Comparison of ENCODE assay signal across 8 cellular contexts in the genomic region with DNA sequence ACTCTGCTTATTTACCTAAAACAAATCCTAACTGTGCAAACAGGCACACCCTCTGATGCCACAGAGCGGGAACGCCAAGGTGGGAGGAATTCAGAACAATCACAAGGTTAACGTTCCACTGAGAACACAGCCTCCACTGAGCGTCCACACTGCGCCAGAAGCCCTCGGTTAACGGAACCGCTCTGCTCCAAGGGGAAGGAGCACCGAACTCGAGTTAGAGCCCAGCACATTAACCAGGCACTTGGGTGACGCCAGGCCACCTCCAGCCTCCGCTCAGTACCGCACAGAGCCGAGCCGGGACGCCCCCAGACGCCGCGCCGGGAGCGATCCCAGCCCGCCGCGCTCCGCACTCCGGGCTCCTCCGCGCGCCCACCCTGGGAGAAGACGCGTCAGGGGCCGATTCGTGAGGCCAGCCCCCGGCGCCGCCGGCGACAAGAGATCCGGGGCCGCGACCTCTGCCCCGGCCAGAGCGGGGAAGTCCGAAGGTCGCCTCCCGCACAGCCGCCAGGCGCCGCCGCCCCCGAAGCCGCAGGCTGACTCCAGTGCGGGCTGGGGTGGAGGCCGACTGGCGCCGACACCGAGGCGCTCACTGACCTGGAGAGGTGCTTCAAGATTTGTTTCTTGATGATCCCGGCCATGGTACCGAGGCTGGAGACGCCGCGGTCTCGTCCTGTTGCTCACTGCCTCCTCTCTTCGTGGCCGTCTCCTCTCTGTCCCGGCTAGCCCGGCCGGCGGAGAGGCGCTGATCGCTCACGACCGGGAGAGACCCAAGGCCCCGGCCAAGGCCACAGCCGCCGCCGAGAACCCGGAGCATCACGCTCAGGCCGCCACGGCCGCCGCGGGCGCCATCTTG. TPM values are rescaled to one million over a fixed set of nuclear protein-coding genes. Genes with fewer than 3 reads are reported as not detected.
DNase-seq lines count a peak whose midpoint lies in the region; ATAC-seq and TF ChIP-seq lines count a peak whose summit lies in the region.

No MANE protein-coding gene starts in this region.

- H3K27me3 ChIP-seq in HUES48 (ENCODE audit: control insufficient read depth, insufficient read depth, low read length), result no peaks in the 10 kb centered on the region

- H3K4me1 ChIP-seq in ES-I3 (ENCODE audit: insufficient read depth, low read length) (no peaks in the 10 kb centered on the region), HUES48 (ENCODE audit: control insufficient read depth, insufficient read depth, low read length) (peaks cover 8% of the 10 kb centered on the region; the same call in 1 of the 2 replicates)

- H3K9me3 ChIP-seq in ES-I3 (ENCODE audit: control insufficient read depth, insufficient read depth, low read length), result peaks cover 5% of the 10 kb centered on the region; the same call in 1 of the 2 replicates
- no peaks in the 10 kb centered on the region for H3K9me3 ChIP-seq in HUES48 (ENCODE audit: control insufficient read depth, insufficient read depth, low read length)

- H3K4me3 ChIP-seq in HUES48 (ENCODE audit: low read depth, low read length) (peak overlapping the region; percentile 84), astrocyte of the spinal cord (ENCODE audit: low read depth, low read length) (peak overlapping the region; percentile 68), iPS-11a (ENCODE audit: low read depth, low read length) (peak overlapping the region; percentile 93), skeletal muscle cell (ENCODE audit: low read depth, low read length) (peak overlapping the region; percentile 94)

- TF ChIP-seq CTCF in astrocyte of the spinal cord (IDR thresholded peaks at IDR 0.05; ENCODE audit: low read depth, low read length), result no peak

- peak overlapping the region; percentile 83 for H3K9ac ChIP-seq in ES-I3 (ENCODE audit: low read depth, low read length)
- peak overlapping the region; percentile 96 for H3K9ac ChIP-seq in HUES48 (ENCODE audit: low read depth, low read length)

- DNase-seq in SK-N-DZ (ENCODE audit: low spot score) (peak; percentile 48), astrocyte of the spinal cord (ENCODE audit: low read depth, low spot score) (no peak), skeletal muscle cell (ENCODE audit: low read depth) (no peak), globus pallidus (ENCODE audit: low spot score) (no peak)

- ATAC-seq in GM21447 (IDR thresholded peaks at IDR 0.05; ENCODE audit: unreplicated experiment), result peak; percentile 44

- H3K27ac ChIP-seq in HUES48 (ENCODE audit: low read depth, low read length), result peak overlapping the region; percentile 94

- in situ Hi-C loops in astrocyte of the spinal cord (cut with HindIII; ENCODE audit: low sequenced_read_pairs), result no loop called here

- H3K36me3 ChIP-seq in ES-I3 (ENCODE audit: insufficient read depth, low read length), result no peaks in the 10 kb centered on the region
- H3K36me3 ChIP-seq in HUES48 (ENCODE audit: control insufficient read depth, insufficient read depth, low read length), result no peaks in the 10 kb centered on the region

RNA-seq across cellular contexts. Expression of a gene that starts 0.5 kb away (rescaled TPM):
- polyA plus RNA-seq in SK-N-DZ (2014; cell fraction: cytosol; rRNA removed), result 14.0 and 19.6 TPM in 2 replicates
- 7.6 and 12.6 TPM in 2 replicates for polyA plus RNA-seq in SK-N-DZ (2014; cell fraction: nucleus; rRNA removed)

RNA-seq across cellular contexts. Expression of a gene that starts 58.4 kb away (rescaled TPM):
- 63.2 and 71.9 TPM in 2 replicates for polyA plus RNA-seq in SK-N-DZ (2014; cell fraction: cytosol; rRNA removed)
- polyA plus RNA-seq in SK-N-DZ (2014; cell fraction: nucleus; rRNA removed), result 44.6 and 76.2 TPM in 2 replicates
